Comparison of ENCODE assay signal across 13 cellular contexts in the genomic region with DNA sequence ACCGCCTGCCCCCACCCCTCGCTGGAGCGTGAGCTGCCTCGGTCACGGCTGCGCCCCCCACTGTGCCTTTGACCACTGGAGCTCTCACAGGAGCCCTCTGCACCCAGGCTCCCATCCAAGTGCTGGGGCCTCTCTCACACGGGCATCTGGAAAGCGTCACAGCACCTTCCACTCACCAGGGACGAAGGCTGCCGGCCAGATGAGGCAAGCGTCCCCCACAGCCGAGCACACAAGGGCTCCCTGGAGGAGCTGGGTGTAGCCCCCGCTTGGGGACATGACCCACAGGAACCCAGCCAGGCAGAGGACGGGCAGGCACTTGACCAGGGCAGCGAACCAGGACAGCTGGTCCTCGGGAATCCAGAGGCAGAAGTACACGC. TPM values are rescaled to one million over a fixed set of nuclear protein-coding genes. Genes with fewer than 3 reads are reported as not detected.
DNase-seq lines count a peak whose midpoint lies in the region; ATAC-seq and TF ChIP-seq lines count a peak whose summit lies in the region.
"Had no signal": no experiment of that assay in that cellular context is flagged by ENCODE, and none has a peak within 500 bp of the region (broad histone marks: within the 10 kb centered on the region; RNA-seq: fewer than 3 reads in every experiment).

No MANE protein-coding gene starts in this region.

- no peaks in the 10 kb centered on the region; the same call in 1 of the 2 replicates for H3K79me2 ChIP-seq in GM23248 (ENCODE audit: insufficient read depth)

- DNase-seq in amniotic epithelial cell (ENCODE audit: low read depth) (peak; percentile 59), right lobe of liver (peak in 2 of 3 donors; percentile 63 to 66), GM23248 (no peak), HK-2 (ENCODE audit: unreplicated experiment) (no peak)
- DNase-seq: activated CD4-positive, CD25-positive, alpha-beta regulatory T cell treated with anti-CD3 and anti-CD28 coated beads, Interleukin-2, amount 50 U/mL, for 72 hours; mucosa of descending colon; NCI-H2107; NCI-H82; testis had no signal

- H3K9ac ChIP-seq in GM23248 = no peak overlapping the region

- TF ChIP-seq CTCF in right lobe of liver (IDR thresholded peaks at IDR 0.05) = no peak

- peak; percentile 5 to 43 (median 20) for ATAC-seq in right lobe of liver
- ATAC-seq in GM18873 (IDR thresholded peaks at IDR 0.05; ENCODE audit: low FRiP score, unreplicated experiment) = no peak

- no peak overlapping the region for H2AFZ ChIP-seq in GM23248

- H3K9me3 ChIP-seq in right lobe of liver (no peaks in the 10 kb centered on the region), GM23248 (ENCODE audit: low read depth) (no peaks in the 10 kb centered on the region)
- H3K9me3 ChIP-seq: mucosa of descending colon, testis had no signal

- H4K20me1 ChIP-seq in GM23248 (ENCODE audit: insufficient read depth) = no peaks in the 10 kb centered on the region

- H3K4me3 ChIP-seq in right lobe of liver (peak overlapping the region; percentile 16 to 48 (median 43)), GM23248 (no peak overlapping the region)
- H3K4me3 ChIP-seq: mucosa of descending colon, testis had no signal

- H3K27ac ChIP-seq in right lobe of liver = peak overlapping the region in 2 of 3 donors; percentile 74 to 78
- no peak overlapping the region for H3K27ac ChIP-seq in GM23248
- H3K27ac ChIP-seq: testis had no signal

- peaks cover 0 to 28% (median 9%) of the 10 kb centered on the region in 4 donors for H3K36me3 ChIP-seq in right lobe of liver
- H3K36me3 ChIP-seq in GM23248 (ENCODE audit: low read depth) = 0 out of 2 replicates have a peak, but pooled peaks cover 2% of the 10 kb centered on the region

- TF ChIP-seq POLR2A in GM19193 (IDR thresholded peaks at IDR 0.05; ENCODE audit: extremely low read depth, insufficient read depth, insufficient read length) (peak; percentile 7), right lobe of liver (IDR thresholded peaks at IDR 0.05) (no peak)

- WGBS in right lobe of liver (ENCODE audit: insufficient coverage, low coverage, low lambda C conversion rate, missing lambda C conversion rate) = 35% methylated on average over 10 of the region's 17 CpGs
- WGBS in GM23248 (ENCODE audit: low coverage in 1 of 2, low lambda C conversion rate in 2 of 2, missing lambda C conversion rate in 2 of 2), 2 experiments = 70 to 73% methylated on average over 17 of the region's 17 CpGs

- intact Hi-C loops in right lobe of liver (cut with DNase I) = no loop called here

- no peaks in the 10 kb centered on the region for H3F3A ChIP-seq in GM23248 (ENCODE audit: insufficient read depth)

- no peak overlapping the region for H3K4me2 ChIP-seq in GM23248 (ENCODE audit: unreplicated experiment)

- H3K9me2 ChIP-seq in GM23248 (ENCODE audit: insufficient read depth) = no peaks in the 10 kb centered on the region

- H3K27me3 ChIP-seq in right lobe of liver (no peaks in the 10 kb centered on the region), GM23248 (replicated peaks; ENCODE audit: insufficient read depth) (no peaks in the 10 kb centered on the region)
- H3K27me3 ChIP-seq: testis had no signal

- H3K4me1 ChIP-seq in right lobe of liver = peaks cover 0 to 13% (median 5%) of the 10 kb centered on the region in 4 donors
- no peaks in the 10 kb centered on the region for H3K4me1 ChIP-seq in GM23248 (ENCODE audit: insufficient read depth)
- H3K4me1 ChIP-seq: testis had no signal

- in situ Hi-C loops in GM23248 (cut with MboI) = no loop called here

RNA-seq across cellular contexts. Expression of a gene that starts 0.6 kb away (rescaled TPM):
- 10 to 100 TPM in 5 of 6 experiments, 1 to 10 TPM in 1; 8.8 to 22.2 (median 14.0) TPM for total RNA-seq in right lobe of liver
- total RNA-seq in GM23248 (2014; rRNA removed; shearing (Covaris generic)) = 0.63 and 2.4 TPM in 2 replicates
- 0.41 and 0.46 TPM in 2 replicates for polyA plus RNA-seq in GM23248 (2016; fragmentation: Nextera tagmentation; extraction: Ambion mirVana)

RNA-seq across cellular contexts. Expression of a gene that starts 18.7 kb away (rescaled TPM):
- total RNA-seq in right lobe of liver = 10 to 100 TPM in 3 of 6 experiments, 1 to 10 TPM in 3; 4.2 to 25.9 (median 12.9) TPM
- total RNA-seq in GM23248 (2014; rRNA removed; shearing (Covaris generic)) = 0.43 and 2.9 TPM in 2 replicates
- polyA plus RNA-seq in GM23248 (2016; fragmentation: Nextera tagmentation; extraction: Ambion mirVana) = 0.28 and 0.49 TPM in 2 replicates

RNA-seq across cellular contexts. Expression of a gene that starts 30.8 kb away (rescaled TPM):
- total RNA-seq in right lobe of liver = 10 to 100 TPM; 26.4 to 39.6 (median 30.2) TPM
- total RNA-seq in GM23248 (2014; rRNA removed; shearing (Covaris generic)) = 36.2 and 36.9 TPM in 2 replicates
- 9.7 and 12.1 TPM in 2 replicates for polyA plus RNA-seq in GM23248 (2016; fragmentation: Nextera tagmentation; extraction: Ambion mirVana)

RNA-seq across cellular contexts. Expression of a gene that starts 47.9 kb away (rescaled TPM):
- total RNA-seq in right lobe of liver = 1 to 10 TPM in 1 of 6 experiments, under 1 TPM in 1, not detected in 4; 0.06 to 1.7 TPM
- not detected in 2 replicates for total RNA-seq in GM23248 (2014; rRNA removed; shearing (Covaris generic))
- polyA plus RNA-seq in GM23248 (2016; fragmentation: Nextera tagmentation; extraction: Ambion mirVana) = 0.28 and 0.38 TPM in 2 replicates
- total RNA-seq: posterior vena cava; T-helper 1 cell treated with Interleukin-12 subunit alpha and Interleukin-12 subunit beta and Interleukin-4 antibody, amounts not matched to agents 30 ng/mL and 1 ng/mL, for 36 hours had no signal

RNA-seq across cellular contexts. Expression of a gene that starts 51.9 kb away (rescaled TPM):
- 10 to 100 TPM; 11.3 to 28.3 (median 15.6) TPM for total RNA-seq in right lobe of liver
- 31.9 and 42.5 TPM in 2 replicates for total RNA-seq in GM23248 (2014; rRNA removed; shearing (Covaris generic))
- 60.2 and 62.5 TPM in 2 replicates for polyA plus RNA-seq in GM23248 (2016; fragmentation: Nextera tagmentation; extraction: Ambion mirVana)

Comparison
In these comparisons a context has a peak if more than half of its experiments do, and no peak if none do; other contexts are left out.
1. DNase-seq: peak in amniotic epithelial cell (single experiment) and right lobe of liver (2 of 3); none in GM23248 (single experiment) and HK-2 (single experiment).